19 cellular contexts compared by ENCODE assay signal in genomic region chr11:30326911-30327310, GRCh38. TPM values are rescaled to one million over a fixed set of nuclear protein-coding genes. Genes with fewer than 3 reads are reported as not detected.
DNase-seq lines count a peak whose midpoint lies in the region; ATAC-seq and TF ChIP-seq lines count a peak whose summit lies in the region.
"Had no signal": no experiment of that assay in that cellular context is flagged by ENCODE, and none has a peak within 500 bp of the region (broad histone marks: within the 10 kb centered on the region; RNA-seq: fewer than 3 reads in every experiment).

No MANE protein-coding gene starts in this region.

- H3K27me3 ChIP-seq in BLaER1 (no peaks in the 10 kb centered on the region), vagina (no peaks in the 10 kb centered on the region)
- H3K27me3 ChIP-seq in CD4-positive, CD25-positive, alpha-beta regulatory T cell (ENCODE audit: control insufficient read depth, insufficient read depth, low read length), result no peaks in the 10 kb centered on the region
- H3K27me3 ChIP-seq: colonic mucosa, hepatocyte, neural progenitor cell, testis had no signal

- H3K9ac ChIP-seq in BLaER1, result no peak overlapping the region
- H3K9ac ChIP-seq: neural progenitor cell had no signal

- peaks cover 41% of the 10 kb centered on the region for H3K4me1 ChIP-seq in BLaER1
- H3K4me1 ChIP-seq in CD4-positive, CD25-positive, alpha-beta regulatory T cell (ENCODE audit: control insufficient read depth, insufficient read depth, low read length, poor library complexity, severe bottlenecking), result peaks cover 52% of the 10 kb centered on the region
- H3K4me1 ChIP-seq in vagina, result peaks cover 37% of the 10 kb centered on the region

- no peak for ATAC-seq in CD4-positive, CD25-positive, alpha-beta regulatory T cell (ENCODE audit: low read depth in 2 of 2)
- no peak for ATAC-seq in GM18517 (IDR thresholded peaks at IDR 0.05; ENCODE audit: unreplicated experiment)
- no peak for ATAC-seq in GM18858 (IDR thresholded peaks at IDR 0.05; ENCODE audit: unreplicated experiment)

- POLR2A ChIA-PET in activated CD4-positive, alpha-beta memory T cell treated with anti-CD3 and anti-CD28 coated beads for 36 hours (lab: Charles Lee), result no interaction called here

- peak in 1 of 3 donors; percentile 63 for DNase-seq in CD4-positive, CD25-positive, alpha-beta regulatory T cell
- DNase-seq in activated CD4-positive, alpha-beta memory T cell treated with anti-CD3 and anti-CD28 coated beads for 36 hours, result no peak
- DNase-seq in immature natural killer cell, result no peak
- no peak for DNase-seq in HCEC 1CT
- DNase-seq in vagina (ENCODE audit: extremely low spot score in 2 of 2), result no peak
- DNase-seq: colonic mucosa; foreskin fibroblast; KG1; NCI-H1417 treated with DMSO at 0.1 percent for 48 hours; NCI-H2171; NCI-H69; stimulated activated CD8-positive, alpha-beta memory T cell treated with anti-CD3 and anti-CD28 coated beads, Interleukin-4, amount 100 ng/mL, for 48 hours; testis had no signal

- no peak overlapping the region for H3K27ac ChIP-seq in BLaER1
- H3K27ac ChIP-seq in CD4-positive, CD25-positive, alpha-beta regulatory T cell (ENCODE audit: insufficient read depth, low read length, poor library complexity, severe bottlenecking), result peak overlapping the region; percentile 45
- H3K27ac ChIP-seq in vagina, result no peak overlapping the region
- H3K27ac ChIP-seq: colonic mucosa, hepatocyte, neural progenitor cell, testis had no signal

- H3K27ac Mint-ChIP-seq in CD4-positive, CD25-positive, alpha-beta regulatory T cell, result peak overlapping the region; percentile 52 to 60 (median 54)
- H3K27ac Mint-ChIP-seq in activated CD4-positive, alpha-beta memory T cell treated with anti-CD3 and anti-CD28 coated beads for 36 hours, result peak overlapping the region; percentile 80
- H3K27ac Mint-ChIP-seq in immature natural killer cell, result peak overlapping the region; percentile 73 to 99 (median 88)
- H3K27ac Mint-ChIP-seq: neural progenitor cell had no signal

- no peak for TF ChIP-seq POLR2A in vagina (IDR thresholded peaks at IDR 0.05)

- intact Hi-C loops in activated CD4-positive, alpha-beta memory T cell treated with anti-CD3 and anti-CD28 coated beads for 36 hours (cut with micrococcal nuclease), result loop anchor here (10.0 kb wide), 2 partner anchors 1178 to 1758 kb away; partner anchors contain the start of genes ELP4 and IMMP1L
- intact Hi-C loops in vagina (cut with DNase I), result no loop called here

- H3K4me3 ChIP-seq in BLaER1 (no peak overlapping the region), vagina (no peak overlapping the region)
- H3K4me3 ChIP-seq in CD4-positive, CD25-positive, alpha-beta regulatory T cell (ENCODE audit: low read depth, low read length), result peak overlapping the region; percentile 95
- H3K4me3 ChIP-seq: colonic mucosa, hepatocyte, neural progenitor cell, smooth muscle cell, testis had no signal

- H3K36me3 Mint-ChIP-seq in CD4-positive, CD25-positive, alpha-beta regulatory T cell, result peaks cover 8% of the 10 kb centered on the region
- H3K36me3 Mint-ChIP-seq in activated CD4-positive, alpha-beta memory T cell treated with anti-CD3 and anti-CD28 coated beads for 36 hours, result peaks cover 23% of the 10 kb centered on the region
- peaks cover 0 to 6% (median 4%) of the 10 kb centered on the region in 3 donors for H3K36me3 Mint-ChIP-seq in immature natural killer cell

- H3K4me2 ChIP-seq in BLaER1, result peak overlapping the region; percentile 20; the same call in 1 of the 2 replicates
- H3K4me2 ChIP-seq: hepatocyte, neural progenitor cell, smooth muscle cell had no signal

- H3K9me3 Mint-ChIP-seq in CD4-positive, CD25-positive, alpha-beta regulatory T cell, result peaks cover 0 to 2% (median 0%) of the 10 kb centered on the region in 7 donors
- no peaks in the 10 kb centered on the region for H3K9me3 Mint-ChIP-seq in activated CD4-positive, alpha-beta memory T cell treated with anti-CD3 and anti-CD28 coated beads for 36 hours
- H3K9me3 Mint-ChIP-seq in immature natural killer cell, result no peaks in the 10 kb centered on the region
- H3K9me3 Mint-ChIP-seq: neural progenitor cell had no signal

- peaks cover 34% of the 10 kb centered on the region; the same call in 1 of the 2 replicates for H3K36me3 ChIP-seq in BLaER1
- peaks cover 15% of the 10 kb centered on the region for H3K36me3 ChIP-seq in CD4-positive, CD25-positive, alpha-beta regulatory T cell (ENCODE audit: control insufficient read depth, insufficient read depth, low read length)
- peaks cover 0 to 8% of the 10 kb centered on the region in 2 donors for H3K36me3 ChIP-seq in vagina
- H3K36me3 ChIP-seq: colonic mucosa had no signal

- CTCF ChIA-PET in activated CD4-positive, alpha-beta memory T cell treated with anti-CD3 and anti-CD28 coated beads for 36 hours (lab: Charles Lee), result interaction anchor here (1.5 kb wide), 2 partner anchors 8 to 10 kb away, joined by 4 to 5 read pairs; no protein-coding TSS in a partner anchor

- peaks cover 27 to 85% (median 63%) of the 10 kb centered on the region in 4 donors for H3K4me1 Mint-ChIP-seq in CD4-positive, CD25-positive, alpha-beta regulatory T cell
- H3K4me1 Mint-ChIP-seq in activated CD4-positive, alpha-beta memory T cell treated with anti-CD3 and anti-CD28 coated beads for 36 hours (ENCODE audit: low read depth), result peaks cover 65% of the 10 kb centered on the region
- H3K4me1 Mint-ChIP-seq in immature natural killer cell, result peaks cover 63 to 89% of the 10 kb centered on the region in 2 donors

- no peaks in the 10 kb centered on the region for H3K27me3 Mint-ChIP-seq in CD4-positive, CD25-positive, alpha-beta regulatory T cell
- H3K27me3 Mint-ChIP-seq in activated CD4-positive, alpha-beta memory T cell treated with anti-CD3 and anti-CD28 coated beads for 36 hours, result no peaks in the 10 kb centered on the region
- peaks cover 2 to 5% (median 4%) of the 10 kb centered on the region in 3 donors for H3K27me3 Mint-ChIP-seq in immature natural killer cell (ENCODE audit: low read depth in 3 of 3)

- H3K9me3 ChIP-seq in BLaER1, result no peaks in the 10 kb centered on the region
- H3K9me3 ChIP-seq in CD4-positive, CD25-positive, alpha-beta regulatory T cell (ENCODE audit: control insufficient read depth in 2 of 2, low read length in 2 of 2), result no peaks in the 10 kb centered on the region
- no peaks in the 10 kb centered on the region for H3K9me3 ChIP-seq in vagina
- H3K9me3 ChIP-seq: colonic mucosa, testis had no signal

- TF ChIP-seq CTCF in vagina (IDR thresholded peaks at IDR 0.05), result no peak

- peak overlapping the region; percentile 7 to 89 (median 62) for H3K4me3 Mint-ChIP-seq in CD4-positive, CD25-positive, alpha-beta regulatory T cell
- no peak overlapping the region for H3K4me3 Mint-ChIP-seq in activated CD4-positive, alpha-beta memory T cell treated with anti-CD3 and anti-CD28 coated beads for 36 hours
- peak overlapping the region; percentile 6 to 73 (median 47) for H3K4me3 Mint-ChIP-seq in immature natural killer cell
- H3K4me3 Mint-ChIP-seq: neural progenitor cell had no signal

- H4K20me1 ChIP-seq in BLaER1, result peaks cover 77% of the 10 kb centered on the region

RNA-seq across cellular contexts. Expression of gene ARL14EP, which starts 4.0 kb away (rescaled TPM):
- total RNA-seq in CD4-positive, CD25-positive, alpha-beta regulatory T cell, result 23.3 TPM
- 10 to 100 TPM; 50.6 to 82.1 (median 60.8) TPM for polyA plus RNA-seq in CD4-positive, CD25-positive, alpha-beta regulatory T cell
- 10 to 100 TPM; 25.0 to 31.0 TPM for total RNA-seq in activated CD4-positive, alpha-beta memory T cell treated with anti-CD3 and anti-CD28 coated beads for 36 hours
- 10 to 100 TPM; 38.6 to 68.6 (median 53.4) TPM for polyA plus RNA-seq in immature natural killer cell
- 15.7 TPM for total RNA-seq in vagina
